8 cellular contexts compared by ENCODE assay signal in the genomic region with DNA sequence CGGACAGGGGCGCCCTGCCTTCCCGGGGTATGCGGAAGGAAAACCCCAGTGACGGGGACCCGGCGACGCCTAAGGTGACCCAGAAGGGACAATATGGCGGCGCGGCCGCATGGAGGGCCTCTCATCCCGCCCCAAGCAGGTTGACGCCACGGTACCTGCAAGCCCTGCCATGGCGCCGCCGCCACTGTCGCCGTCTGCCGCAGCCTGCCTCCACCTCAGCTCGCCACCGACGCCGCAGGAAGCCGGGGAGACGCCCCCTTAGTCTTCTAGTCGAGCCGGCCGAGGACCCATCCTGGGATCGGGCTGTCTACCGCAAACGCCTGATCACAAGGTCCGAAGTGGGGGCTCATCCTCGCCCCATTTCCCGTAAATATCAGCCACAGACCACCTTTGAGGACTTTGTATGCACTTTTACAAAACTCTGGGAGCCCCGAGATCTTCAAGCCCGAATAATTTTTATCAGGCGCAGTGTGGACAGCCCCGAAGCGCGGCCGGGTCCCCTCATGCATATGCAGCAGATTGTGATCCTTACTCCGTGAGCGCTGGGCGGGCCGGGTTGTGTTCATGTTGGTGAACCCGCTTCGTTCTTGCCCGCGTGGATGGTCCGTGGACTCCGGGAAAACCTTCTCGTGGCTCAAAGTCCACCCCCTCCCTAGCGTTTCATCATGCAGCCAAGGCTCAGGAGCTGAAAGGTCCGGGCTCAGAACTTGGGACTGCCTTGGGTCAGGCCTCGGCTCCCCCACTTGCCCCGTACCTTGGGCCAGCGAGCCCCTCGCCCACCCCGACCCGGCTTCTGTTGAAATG. TPM values are rescaled to one million over a fixed set of nuclear protein-coding genes. Genes with fewer than 3 reads are reported as not detected.
DNase-seq lines count a peak whose midpoint lies in the region; ATAC-seq and TF ChIP-seq lines count a peak whose summit lies in the region.

A gene with protein sequence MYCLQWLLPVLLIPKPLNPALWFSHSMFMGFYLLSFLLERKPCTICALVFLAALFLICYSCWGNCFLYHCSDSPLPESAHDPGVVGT (minus strand): TSS at position 239 of the 804 bp plus-strand sequence. CDS start 8,702 bp downstream, outside the sequence.

- BruUV-seq in MCF 10A (replicated peaks; lab: Mats Ljungman, UMichigan): no TSS peak

- H3K9me3 Mint-ChIP-seq in MCF 10A (ENCODE audit: unreplicated experiment): no peaks in the 10 kb centered on the region

- CTCF ChIA-PET in MCF 10A (lab: Yijun Ruan, JAX): interaction anchor here (0.5 to 10.4 kb wide), 9 partner anchors 143 to 1094 kb away, joined by 3 to 191 read pairs (median 6); partner anchors contain the start of gene SNHG17

- peak; percentile 37 for ATAC-seq in GM18520 (IDR thresholded peaks at IDR 0.05; ENCODE audit: unreplicated experiment)
- ATAC-seq in HG03097 (IDR thresholded peaks at IDR 0.05; ENCODE audit: low FRiP score, unreplicated experiment): peak; percentile 51

- peak within 1 kb of the TSS; percentile 97 to 100 (median 100) for H3K9ac ChIP-seq in skeletal muscle tissue (ENCODE audit: low read depth in 1 of 3, low read length in 3 of 3)

- H3K27ac ChIP-seq in 22Rv1 (peak within 1 kb of the TSS; percentile 75), VCaP (peak within 1 kb of the TSS; percentile 98), skeletal muscle tissue (ENCODE audit: low read depth, low read length) (peak within 1 kb of the TSS; percentile 99)

- H3K27me3 ChIP-seq in skeletal muscle tissue (ENCODE audit: control insufficient read depth in 3 of 3, insufficient read depth in 3 of 3, low read length in 3 of 3): no peaks in the 10 kb centered on the region

- H3K9me3 ChIP-seq in iPS-18c (ENCODE audit: control insufficient read depth, insufficient read depth, low read length) (no peaks in the 10 kb centered on the region), skeletal muscle tissue (ENCODE audit: control insufficient read depth in 3 of 3, low read length in 3 of 3) (no peaks in the 10 kb centered on the region)

- POLR2A ChIA-PET in MCF 10A (lab: Yijun Ruan, JAX): interaction anchor here (0.6 to 7.9 kb wide), 37 partner anchors 10 to 907 kb away, joined by 3 to 184 read pairs (median 4); partner anchors contain the start of genes MANBAL, MROH8, RPN2 and SNHG17

- TF ChIP-seq CTCF in 22Rv1 (IDR thresholded peaks at IDR 0.05): no peak
- no peak for TF ChIP-seq CTCF in VCaP (conservative IDR thresholded peaks at IDR 0.05)
- TF ChIP-seq CTCF in MCF 10A (IDR thresholded peaks at IDR 0.05; ENCODE audit: unreplicated experiment): no peak

- H3K4me3 ChIP-seq in iPS-18c (ENCODE audit: insufficient read depth, low read depth, low read length): peak within 1 kb of the TSS; percentile 95
- H3K4me3 ChIP-seq in skeletal muscle tissue (ENCODE audit: low read length in 3 of 3): peak within 1 kb of the TSS; percentile 93 to 96 (median 95)

- peak within 1 kb of the TSS; percentile 72 for H3K4me3 Mint-ChIP-seq in MCF 10A (ENCODE audit: unreplicated experiment)

- DNase-seq in NCI-H2196 (lab: John Stamatoyannopoulos, UW; ENCODE audit: unreplicated experiment) (peak; percentile 90), MCF 10A (ENCODE audit: unreplicated experiment) (peak; percentile 90)

- H3K27me3 Mint-ChIP-seq in MCF 10A (ENCODE audit: insufficient read depth, unreplicated experiment): no peaks in the 10 kb centered on the region

- peaks cover 0 to 4% (median 2%) of the 10 kb centered on the region in 3 donors for H3K36me3 ChIP-seq in skeletal muscle tissue (ENCODE audit: control insufficient read depth in 3 of 3, insufficient read depth in 3 of 3, low read length in 3 of 3)

- intact Hi-C loops in MCF 10A (cut with micrococcal nuclease): loop anchor here (5.0 kb wide), 2 partner anchors 121 to 136 kb away; no protein-coding TSS in a partner anchor

- peaks cover 44 to 47% (median 44%) of the 10 kb centered on the region in 3 donors for H3K4me1 ChIP-seq in skeletal muscle tissue (ENCODE audit: control insufficient read depth in 3 of 3, insufficient read depth in 3 of 3, low read length in 3 of 3)

- H3K4me1 Mint-ChIP-seq in MCF 10A (ENCODE audit: insufficient read depth, unreplicated experiment): peaks cover 45% of the 10 kb centered on the region

- peak within 1 kb of the TSS; percentile 100 for H3K27ac Mint-ChIP-seq in MCF 10A (ENCODE audit: low read depth, unreplicated experiment)

- peaks cover 18% of the 10 kb centered on the region for H3K36me3 Mint-ChIP-seq in MCF 10A (ENCODE audit: insufficient read depth, unreplicated experiment)

RNA-seq across cellular contexts. Expression of the gene that starts here (rescaled TPM):
- total RNA-seq in MCF 10A (2022): 88.5 and 105 TPM in 2 replicates
- total RNA-seq in skeletal muscle tissue: 241 TPM

Comparison
In these comparisons a context has a peak if more than half of its experiments do, and no peak if none do; other contexts are left out.
1. Peak in every context shown above with its lines: DNase-seq, ATAC-seq, H3K4me3 ChIP-seq and H3K27ac ChIP-seq.